In genomic region chr4:81491943-81492342, GRCh38 we compare ENCODE assay signal across 10 cellular contexts. TPM values are rescaled to one million over a fixed set of nuclear protein-coding genes. Genes with fewer than 3 reads are reported as not detected.
DNase-seq lines count a peak whose midpoint lies in the region; ATAC-seq, FAIRE-seq and TF ChIP-seq lines count a peak whose summit lies in the region.
"Had no signal": no experiment of that assay in that cellular context is flagged by ENCODE, and none has a peak within 500 bp of the region (broad histone marks: within the 10 kb centered on the region; RNA-seq: fewer than 3 reads in every experiment).

No MANE protein-coding gene starts in this region.

- no peak overlapping the region for H2AFZ ChIP-seq in neural progenitor cell (replicated peaks)

- no peaks in the 10 kb centered on the region for H3F3A ChIP-seq in neural progenitor cell (ENCODE audit: low read depth)

- H3K79me2 ChIP-seq in neural progenitor cell (ENCODE audit: low read depth) = no peaks in the 10 kb centered on the region

- H3K27ac Mint-ChIP-seq in CD4-positive, CD25-positive, alpha-beta regulatory T cell = peak overlapping the region; percentile 20 to 83 (median 56)
- H3K27ac Mint-ChIP-seq in neural progenitor cell = no peak overlapping the region

- peak overlapping the region; percentile 73 for H3K27ac ChIP-seq in CD4-positive, CD25-positive, alpha-beta regulatory T cell (ENCODE audit: insufficient read depth, low read length, poor library complexity, severe bottlenecking)
- no peak overlapping the region for H3K27ac ChIP-seq in neural progenitor cell

- peaks cover 20 to 40% (median 32%) of the 10 kb centered on the region in 4 donors for H3K4me1 Mint-ChIP-seq in CD4-positive, CD25-positive, alpha-beta regulatory T cell
- H3K4me1 Mint-ChIP-seq in neural progenitor cell = no peaks in the 10 kb centered on the region

- H4K20me1 ChIP-seq in neural progenitor cell (ENCODE audit: low read depth) = no peaks in the 10 kb centered on the region

- H3K4me3 Mint-ChIP-seq in CD4-positive, CD25-positive, alpha-beta regulatory T cell = peak overlapping the region in 3 of 4 donors; percentile 25 to 47 (median 42)
- no peak overlapping the region for H3K4me3 Mint-ChIP-seq in neural progenitor cell

- TF ChIP-seq CTCF in neural progenitor cell (IDR thresholded peaks at IDR 0.05) = no peak

- DNase-seq in CD4-positive, CD25-positive, alpha-beta regulatory T cell = peak in 2 of 3 donors; percentile 51 to 77
- DNase-seq in SIG-M5 (lab: John Stamatoyannopoulos, UW) = peak; percentile 19
- DNase-seq in germinal center (ENCODE audit: low spot score) = peak; percentile 46
- DNase-seq in neural progenitor cell (ENCODE audit: low spot score) = no peak
- DNase-seq in D341Med (ENCODE audit: low spot score) = no peak
- DNase-seq in GM19239 (ENCODE audit: insufficient read length, low spot score) = no peak
- DNase-seq: heart left ventricle had no signal

- peak; percentile 68 to 71 for ATAC-seq in CD4-positive, CD25-positive, alpha-beta regulatory T cell (ENCODE audit: low read depth in 2 of 2)
- ATAC-seq in GM21529 (IDR thresholded peaks at IDR 0.05; ENCODE audit: unreplicated experiment) (peak; percentile 48), HG03097 (IDR thresholded peaks at IDR 0.05; ENCODE audit: low FRiP score, unreplicated experiment) (no peak)

- H3K9me3 Mint-ChIP-seq in CD4-positive, CD25-positive, alpha-beta regulatory T cell = peaks cover 0 to 9% (median 5%) of the 10 kb centered on the region in 7 donors
- peaks cover 3% of the 10 kb centered on the region for H3K9me3 Mint-ChIP-seq in neural progenitor cell

- no peak overlapping the region for H3K4me2 ChIP-seq in neural progenitor cell

- H3K36me3 Mint-ChIP-seq in CD4-positive, CD25-positive, alpha-beta regulatory T cell = peaks cover 4% of the 10 kb centered on the region
- no peaks in the 10 kb centered on the region for H3K36me3 Mint-ChIP-seq in neural progenitor cell

- H3K36me3 ChIP-seq in CD4-positive, CD25-positive, alpha-beta regulatory T cell (ENCODE audit: control insufficient read depth, insufficient read depth, low read length) = no peaks in the 10 kb centered on the region
- no peaks in the 10 kb centered on the region for H3K36me3 ChIP-seq in neural progenitor cell
- H3K36me3 ChIP-seq: heart left ventricle had no signal

- H3K4me3 ChIP-seq in CD4-positive, CD25-positive, alpha-beta regulatory T cell (ENCODE audit: low read depth, low read length) = peak overlapping the region; percentile 20
- no peak overlapping the region for H3K4me3 ChIP-seq in neural progenitor cell
- H3K4me3 ChIP-seq: heart left ventricle had no signal

- H3K27me3 ChIP-seq in CD4-positive, CD25-positive, alpha-beta regulatory T cell (ENCODE audit: control insufficient read depth, insufficient read depth, low read length) = no peaks in the 10 kb centered on the region
- no peaks in the 10 kb centered on the region for H3K27me3 ChIP-seq in neural progenitor cell
- H3K27me3 ChIP-seq: heart left ventricle had no signal

- no peak overlapping the region for H3K9ac ChIP-seq in neural progenitor cell

- no peaks in the 10 kb centered on the region for H3K27me3 Mint-ChIP-seq in CD4-positive, CD25-positive, alpha-beta regulatory T cell
- H3K27me3 Mint-ChIP-seq in neural progenitor cell (ENCODE audit: insufficient read depth, low read depth) = no peaks in the 10 kb centered on the region

- H3K9me3 ChIP-seq in CD4-positive, CD25-positive, alpha-beta regulatory T cell (ENCODE audit: control insufficient read depth in 2 of 2, low read length in 2 of 2) = no peaks in the 10 kb centered on the region
- H3K9me3 ChIP-seq in neural progenitor cell (ENCODE audit: low read depth) = no peaks in the 10 kb centered on the region

- no peak for FAIRE-seq in GM19239 (lab: Jason Lieb, UNC)
- FAIRE-seq: G401.6 had no signal

- peaks cover 27% of the 10 kb centered on the region for H3K4me1 ChIP-seq in CD4-positive, CD25-positive, alpha-beta regulatory T cell (ENCODE audit: control insufficient read depth, insufficient read depth, low read length, poor library complexity, severe bottlenecking)
- H3K4me1 ChIP-seq in neural progenitor cell = no peaks in the 10 kb centered on the region

RNA-seq across cellular contexts. Expression of gene RASGEF1B, which starts 20.2 kb away (rescaled TPM):
- total RNA-seq in CD4-positive, CD25-positive, alpha-beta regulatory T cell = 28.0 TPM
- polyA plus RNA-seq in CD4-positive, CD25-positive, alpha-beta regulatory T cell = 1 to 10 TPM; 1.1 to 2.7 (median 2.3) TPM
- 7.5 and 9.4 TPM in 2 replicates for total RNA-seq in neural progenitor cell (ENCODE audit: low replicate concordance)

Comparison
In these comparisons a context has a peak if more than half of its experiments do, and no peak if none do; other contexts are left out.
1. DNase-seq: peak in CD4-positive, CD25-positive, alpha-beta regulatory T cell (2 of 3), SIG-M5 (single experiment) and germinal center (single experiment); none in neural progenitor cell (single experiment), D341Med (single experiment) and GM19239 (single experiment).